In genomic region chr6:112501705-112502104, GRCh38 we compare ENCODE assay signal across 10 cellular contexts.
DNase-seq lines count a peak whose midpoint lies in the region; TF ChIP-seq lines count a peak whose summit lies in the region.
"Had no signal": no experiment of that assay in that cellular context is flagged by ENCODE, and none has a peak within 500 bp of the region (broad histone marks: within the 10 kb centered on the region; RNA-seq: fewer than 3 reads in every experiment).

No MANE protein-coding gene starts in this region.

- POLR2A ChIA-PET in AG04450 (lab: Yijun Ruan, JAX), result interaction anchor here (0.6 kb wide), 1 partner anchor 199 kb away, joined by 4 read pairs; no protein-coding TSS in a partner anchor
- POLR2A ChIA-PET in CD4-positive, alpha-beta memory T cell (lab: Charles Lee; ENCODE audit: partially characterized antibody), result no interaction called here

- H3K27ac Mint-ChIP-seq in brain, result peak overlapping the region; percentile 46 to 96 (median 88)
- no peak overlapping the region for H3K27ac Mint-ChIP-seq in T-helper 2 cell treated with Interferon-gamma antibody and Interleukin-4, amounts not matched to agents 5 μg/mL and 100 μg/mL, for 36 hours
- H3K27ac Mint-ChIP-seq in CD4-positive, alpha-beta memory T cell, result no peak overlapping the region

- CTCF ChIA-PET in AG04450 (lab: Charles Lee), result interaction anchor here (0.7 kb wide), 1 partner anchor 62 kb away, joined by 3 read pairs; no protein-coding TSS in a partner anchor
- CTCF ChIA-PET in CD4-positive, alpha-beta memory T cell (lab: Charles Lee; ENCODE audit: partially characterized antibody), result no interaction called here

- no peaks in the 10 kb centered on the region for H3K4me1 ChIP-seq in CD4-positive, alpha-beta memory T cell (ENCODE audit: insufficient read depth, low read length)

- TF ChIP-seq CTCF in AG04450 (IDR thresholded peaks at IDR 0.05; ENCODE audit: low read depth, low read length) (no peak), brain (conservative IDR thresholded peaks at IDR 0.05) (no peak)

- no peaks in the 10 kb centered on the region for H3K9me3 ChIP-seq in AG04450 (ENCODE audit: control insufficient read depth, insufficient read depth, low read length)
- no peaks in the 10 kb centered on the region for H3K9me3 ChIP-seq in CD4-positive, alpha-beta memory T cell (ENCODE audit: control insufficient read depth in 1 of 2, low read length in 2 of 2)

- intact Hi-C loops in CD4-positive, alpha-beta memory T cell (cut with micrococcal nuclease), result no loop called here

- H3K27ac ChIP-seq in AG04450 (ENCODE audit: low read depth, low read length), result no peak overlapping the region
- H3K27ac ChIP-seq in CD4-positive, alpha-beta memory T cell (ENCODE audit: low read depth, low read length), result no peak overlapping the region

- H3K36me3 Mint-ChIP-seq in brain, result no peaks in the 10 kb centered on the region
- H3K36me3 Mint-ChIP-seq in T-helper 2 cell treated with Interferon-gamma antibody and Interleukin-4, amounts not matched to agents 5 μg/mL and 100 μg/mL, for 36 hours (ENCODE audit: low read depth), result no peaks in the 10 kb centered on the region
- H3K36me3 Mint-ChIP-seq in CD4-positive, alpha-beta memory T cell, result no peaks in the 10 kb centered on the region

- DNase-seq in AG04450 (ENCODE audit: low read depth, low spot score) (peak; percentile 58), NCI-H1694 (lab: John Stamatoyannopoulos, UW) (peak; percentile 71), left kidney (ENCODE audit: low read depth, low spot score) (peak; percentile 85), KG1 (lab: John Stamatoyannopoulos, UW) (no peak)
- no peak for DNase-seq in stimulated activated CD4-positive, alpha-beta T cell treated with anti-CD3 and anti-CD28 coated beads, Interleukin-15, amount 100 ng/mL, for 24 hours
- no peak for DNase-seq in T-helper 2 cell treated with Interferon-gamma antibody and Interleukin-4, amounts not matched to agents 5 μg/mL and 100 μg/mL, for 36 hours (ENCODE audit: low spot score)
- no peak for DNase-seq in CD4-positive, alpha-beta memory T cell
- DNase-seq: activated CD4-positive, alpha-beta T cell treated with anti-CD3 and anti-CD28 coated beads, Interleukin-2, amount 50 U/mL, for 48 hours; central memory CD4-positive, alpha-beta T cell had no signal

- H3K27me3 ChIP-seq in AG04450 (ENCODE audit: control insufficient read depth, insufficient read depth, low read length), result no peaks in the 10 kb centered on the region
- no peaks in the 10 kb centered on the region for H3K27me3 ChIP-seq in CD4-positive, alpha-beta memory T cell (ENCODE audit: insufficient read depth, low read length)

- peak overlapping the region; percentile 55 to 77 (median 67) for H3K4me3 Mint-ChIP-seq in brain
- H3K4me3 Mint-ChIP-seq in T-helper 2 cell treated with Interferon-gamma antibody and Interleukin-4, amounts not matched to agents 5 μg/mL and 100 μg/mL, for 36 hours, result no peak overlapping the region
- H3K4me3 Mint-ChIP-seq in CD4-positive, alpha-beta memory T cell, result no peak overlapping the region

- H3K4me1 Mint-ChIP-seq in brain, result peaks cover 64% of the 10 kb centered on the region
- H3K4me1 Mint-ChIP-seq in T-helper 2 cell treated with Interferon-gamma antibody and Interleukin-4, amounts not matched to agents 5 μg/mL and 100 μg/mL, for 36 hours (ENCODE audit: low read depth), result no peaks in the 10 kb centered on the region
- H3K4me1 Mint-ChIP-seq in CD4-positive, alpha-beta memory T cell, result no peaks in the 10 kb centered on the region

- H3K9me3 Mint-ChIP-seq in brain, result peaks cover 1 to 8% (median 3%) of the 10 kb centered on the region in 5 experiments
- no peaks in the 10 kb centered on the region for H3K9me3 Mint-ChIP-seq in T-helper 2 cell treated with Interferon-gamma antibody and Interleukin-4, amounts not matched to agents 5 μg/mL and 100 μg/mL, for 36 hours
- H3K9me3 Mint-ChIP-seq in CD4-positive, alpha-beta memory T cell, result peaks cover 0 to 1% (median 0%) of the 10 kb centered on the region in 8 donors

- H3K36me3 ChIP-seq in CD4-positive, alpha-beta memory T cell (ENCODE audit: insufficient read depth, low read length), result no peaks in the 10 kb centered on the region

- H3K4me3 ChIP-seq in AG04450 (ENCODE audit: low read depth, low read length), result peak overlapping the region; percentile 25
- no peak overlapping the region for H3K4me3 ChIP-seq in CD4-positive, alpha-beta memory T cell (ENCODE audit: low read length in 2 of 2)

- peaks cover 4% of the 10 kb centered on the region for H3K27me3 Mint-ChIP-seq in brain
- no peaks in the 10 kb centered on the region for H3K27me3 Mint-ChIP-seq in T-helper 2 cell treated with Interferon-gamma antibody and Interleukin-4, amounts not matched to agents 5 μg/mL and 100 μg/mL, for 36 hours (ENCODE audit: low read depth)
- H3K27me3 Mint-ChIP-seq in CD4-positive, alpha-beta memory T cell, result peaks cover 0 to 1% of the 10 kb centered on the region in 2 donors

Comparison
In these comparisons a context has a peak if more than half of its experiments do, and no peak if none do; other contexts are left out.
1. DNase-seq: peak in AG04450 (single experiment), NCI-H1694 (single experiment) and left kidney (single experiment); none in stimulated activated CD4-positive, alpha-beta T cell treated with anti-CD3 and anti-CD28 coated beads, Interleukin-15, amount 100 ng/mL, for 24 hours (single experiment), T-helper 2 cell treated with Interferon-gamma antibody and Interleukin-4, amounts not matched to agents 5 μg/mL and 100 μg/mL, for 36 hours (single experiment), CD4-positive, alpha-beta memory T cell (0 of 5) and KG1 (single experiment).
2. H3K27ac Mint-ChIP-seq: peak in brain (5 of 5); none in T-helper 2 cell treated with Interferon-gamma antibody and Interleukin-4, amounts not matched to agents 5 μg/mL and 100 μg/mL, for 36 hours (single experiment) and CD4-positive, alpha-beta memory T cell (0 of 7).
3. H3K4me3 Mint-ChIP-seq: peak in brain (5 of 5); none in T-helper 2 cell treated with Interferon-gamma antibody and Interleukin-4, amounts not matched to agents 5 μg/mL and 100 μg/mL, for 36 hours (single experiment) and CD4-positive, alpha-beta memory T cell (0 of 8).